8 cellular contexts compared by ENCODE assay signal in genomic region chr11:129894281-129895125, GRCh38. TPM values are rescaled to one million over a fixed set of nuclear protein-coding genes. Genes with fewer than 3 reads are reported as not detected.
DNase-seq lines count a peak whose midpoint lies in the region; ATAC-seq and TF ChIP-seq lines count a peak whose summit lies in the region.

No MANE protein-coding gene starts in this region.

- H3K9ac ChIP-seq in HUES6 (ENCODE audit: low read length) = peak overlapping the region; percentile 74

- TF ChIP-seq CTCF in right atrium auricular region (IDR thresholded peaks at IDR 0.05) (no peak), sigmoid colon (IDR thresholded peaks at IDR 0.05) (no peak)

- H3K36me3 Mint-ChIP-seq in activated T-helper 17 cell treated with anti-CD3 and anti-CD28 coated beads, Interleukin-2, amount 50 U/mL, for 72 hours (ENCODE audit: low read depth) = peaks cover 47% of the 10 kb centered on the region

- H3K4me1 ChIP-seq in HUES6 (ENCODE audit: control insufficient read depth, insufficient read depth, low read length) (peaks cover 8% of the 10 kb centered on the region; the same call in 1 of the 2 replicates), right atrium auricular region (peaks cover 0 to 12% of the 10 kb centered on the region in 2 donors), sigmoid colon (peaks cover 0 to 21% (median 16%) of the 10 kb centered on the region in 4 donors)

- peak overlapping the region; percentile 86 for H3K4me3 Mint-ChIP-seq in activated T-helper 17 cell treated with anti-CD3 and anti-CD28 coated beads, Interleukin-2, amount 50 U/mL, for 72 hours

- no peaks in the 10 kb centered on the region for H3K9me3 Mint-ChIP-seq in activated T-helper 17 cell treated with anti-CD3 and anti-CD28 coated beads, Interleukin-2, amount 50 U/mL, for 72 hours

- no peak for TF ChIP-seq EP300 in sigmoid colon (IDR thresholded peaks at IDR 0.05)

- 19 to 24% methylated on average over 13 of the region's 13 CpGs for WGBS in sigmoid colon, 2 donors

- DNase-seq in AG08396 (ENCODE audit: low spot score) (peak; percentile 49), right atrium auricular region (ENCODE audit: low spot score) (no peak), sigmoid colon (no peak), NCI-H146 (lab: John Stamatoyannopoulos, UW) (no peak), mucosa of gallbladder (ENCODE audit: low spot score) (no peak)

- H3K4me1 Mint-ChIP-seq in activated T-helper 17 cell treated with anti-CD3 and anti-CD28 coated beads, Interleukin-2, amount 50 U/mL, for 72 hours = peaks cover 32% of the 10 kb centered on the region

- peak overlapping the region; percentile 84 for H3K27ac Mint-ChIP-seq in activated T-helper 17 cell treated with anti-CD3 and anti-CD28 coated beads, Interleukin-2, amount 50 U/mL, for 72 hours

- peak overlapping the region; percentile 73; the same call in 1 of the 2 replicates for H3K27ac ChIP-seq in HUES6 (ENCODE audit: low read depth, low read length)
- peak overlapping the region; percentile 76 to 87 for H3K27ac ChIP-seq in right atrium auricular region
- H3K27ac ChIP-seq in sigmoid colon = peak overlapping the region; percentile 78 to 87 (median 84)

- TF ChIP-seq POLR2A in sigmoid colon (IDR thresholded peaks at IDR 0.05) = no peak

- H3K36me3 ChIP-seq in HUES6 (ENCODE audit: control insufficient read depth, insufficient read depth, low read length) (peaks cover 37% of the 10 kb centered on the region), right atrium auricular region (peaks cover 24% of the 10 kb centered on the region), sigmoid colon (peaks cover 0 to 38% (median 5%) of the 10 kb centered on the region in 4 donors)

- H3K4me3 ChIP-seq in HUES6 (ENCODE audit: low read depth, low read length) (peak overlapping the region; percentile 84), right atrium auricular region (peak overlapping the region; percentile 93 to 99), sigmoid colon (peak overlapping the region; percentile 79 to 95 (median 91))

- no peaks in the 10 kb centered on the region for H3K27me3 Mint-ChIP-seq in activated T-helper 17 cell treated with anti-CD3 and anti-CD28 coated beads, Interleukin-2, amount 50 U/mL, for 72 hours

- intact Hi-C loops in sigmoid colon (cut with DNase I) = loop anchor here (10.0 kb wide), 1 partner anchor 110 kb away; the partner anchor contains the start of gene PRDM10

- peak; percentile 27 for ATAC-seq in GM18870 (IDR thresholded peaks at IDR 0.05; ENCODE audit: unreplicated experiment)
- no peak for ATAC-seq in activated T-helper 17 cell treated with anti-CD3 and anti-CD28 coated beads, Interleukin-2, amount 50 U/mL, for 72 hours (replicated peaks)

- H3K27me3 ChIP-seq in HUES6 (ENCODE audit: control insufficient read depth, insufficient read depth, low read length) = no peaks in the 10 kb centered on the region
- no peaks in the 10 kb centered on the region for H3K27me3 ChIP-seq in right atrium auricular region
- no peaks in the 10 kb centered on the region for H3K27me3 ChIP-seq in sigmoid colon

- no peaks in the 10 kb centered on the region for H3K9me3 ChIP-seq in HUES6 (ENCODE audit: control insufficient read depth, insufficient read depth, low read depth, low read length)
- H3K9me3 ChIP-seq in right atrium auricular region = no peaks in the 10 kb centered on the region
- H3K9me3 ChIP-seq in sigmoid colon = no peaks in the 10 kb centered on the region

RNA-seq across cellular contexts. Expression of gene NFRKB, which starts 0.9 kb away (rescaled TPM):
- total RNA-seq in activated T-helper 17 cell treated with anti-CD3 and anti-CD28 coated beads, Interleukin-2, amount 50 U/mL, for 72 hours = 10 to 100 TPM; 41.8 to 44.0 TPM
- 10 to 100 TPM; 12.3 to 16.2 TPM for total RNA-seq in right atrium auricular region
- total RNA-seq in sigmoid colon = 10 to 100 TPM; 20.7 to 24.7 (median 22.6) TPM
- 10 to 100 TPM in 1 of 3 donors, 1 to 10 TPM in 2; 3.5 to 12.2 (median 3.6) TPM for polyA plus RNA-seq in sigmoid colon
- total RNA-seq in mucosa of gallbladder = 23.5 TPM
